Comparison of ENCODE assay signal across 19 cellular contexts in the genomic region with DNA sequence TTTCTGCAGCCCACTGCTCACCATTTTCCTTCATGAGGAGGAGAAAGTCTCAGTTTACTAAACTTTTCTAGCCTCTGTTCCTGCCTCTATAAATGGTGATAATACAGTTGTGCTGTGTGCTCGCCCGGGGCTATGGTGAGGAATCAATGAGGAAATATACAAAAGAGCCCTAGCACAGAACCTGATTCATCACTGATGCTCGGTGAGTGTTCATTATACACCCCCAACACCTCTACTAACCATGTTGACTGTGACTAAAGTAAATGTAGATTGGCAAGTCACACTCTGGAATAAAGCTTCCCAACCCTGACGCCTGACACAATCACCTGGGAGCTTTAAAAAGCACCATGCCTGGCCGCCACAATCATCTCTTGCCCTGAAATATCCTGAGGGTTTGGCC.
DNase-seq lines count a peak whose midpoint lies in the region; ATAC-seq and TF ChIP-seq lines count a peak whose summit lies in the region.
"Had no signal": no experiment of that assay in that cellular context is flagged by ENCODE, and none has a peak within 500 bp of the region (broad histone marks: within the 10 kb centered on the region; RNA-seq: fewer than 3 reads in every experiment).

No MANE protein-coding gene starts in this region.

- intact Hi-C loops in sciatic nerve (cut with DNase I) = no loop called here
- intact Hi-C loops in CD8-positive, alpha-beta T cell (cut with DNase I, micrococcal nuclease) = no loop called here

- no peaks in the 10 kb centered on the region for H3K9me3 Mint-ChIP-seq in CD8-positive, alpha-beta T cell

- H3K27me3 Mint-ChIP-seq in CD8-positive, alpha-beta T cell (ENCODE audit: low read depth) = no peaks in the 10 kb centered on the region

- no peaks in the 10 kb centered on the region for H3K36me3 Mint-ChIP-seq in CD8-positive, alpha-beta T cell

- H3K36me3 ChIP-seq in CD8-positive, alpha-beta T cell (ENCODE audit: insufficient read depth, low read length) = no peaks in the 10 kb centered on the region
- H3K36me3 ChIP-seq: HAP-1 had no signal

- CTCF ChIA-PET in CD8-positive, alpha-beta T cell (lab: Charles Lee) = interaction anchor here (0.6 kb wide), 1 partner anchor 106 kb away, joined by 3 read pairs; no protein-coding TSS in a partner anchor

- H3K27ac Mint-ChIP-seq in CD8-positive, alpha-beta T cell = no peak overlapping the region

- POLR2A ChIA-PET in CD8-positive, alpha-beta T cell (lab: Charles Lee) = no interaction called here

- DNase-seq in HT1080 (ENCODE audit: low read depth) = peak; percentile 15
- peak; percentile 75 for DNase-seq in RPMI7951 (ENCODE audit: low read depth)
- DNase-seq in sciatic nerve (ENCODE audit: low spot score) = no peak
- no peak for DNase-seq in effector CD8-positive, alpha-beta T cell (lab: John Stamatoyannopoulos, UW)
- DNase-seq in CD8-positive, alpha-beta T cell = no peak
- DNase-seq: ACHN, C1 segment of cervical spinal cord, DMS79 treated with DMSO at 0.1 percent for 48 hours, NCI-H1092 treated with DMSO at 0.1 percent for 48 hours, NCI-H146, NCI-H345, NCI-H524 treated with DMSO at 0.1 percent for 48 hours, Right ventricle myocardium superior had no signal

- peak; percentile 83 for ATAC-seq in esophagus mucosa
- ATAC-seq in sciatic nerve = peak; percentile 27
- ATAC-seq in GM21447 (IDR thresholded peaks at IDR 0.05; ENCODE audit: unreplicated experiment) = no peak
- no peak for ATAC-seq in CD8-positive, alpha-beta T cell
- ATAC-seq: Panc1 had no signal

- TF ChIP-seq CTCF in CD8-positive, alpha-beta T cell (IDR thresholded peaks at IDR 0.05) = no peak

- no peak overlapping the region for H3K4me3 ChIP-seq in CD8-positive, alpha-beta T cell (ENCODE audit: low read depth, low read length)
- H3K4me3 ChIP-seq: HAP-1, SK-N-MC had no signal

- no peaks in the 10 kb centered on the region for H3K9me3 ChIP-seq in CD8-positive, alpha-beta T cell (ENCODE audit: low read length)
- H3K9me3 ChIP-seq: HAP-1 had no signal

- no peak overlapping the region for H3K27ac ChIP-seq in CD8-positive, alpha-beta T cell (ENCODE audit: low read depth, low read length)
- H3K27ac ChIP-seq: KMS-11, SK-N-MC had no signal

- no peaks in the 10 kb centered on the region for H3K27me3 ChIP-seq in CD8-positive, alpha-beta T cell (ENCODE audit: insufficient read depth, low read length)

- no peaks in the 10 kb centered on the region for H3K4me1 ChIP-seq in CD8-positive, alpha-beta T cell (ENCODE audit: insufficient read depth, low read length)
- H3K4me1 ChIP-seq: HAP-1 had no signal

- no peaks in the 10 kb centered on the region for H3K4me1 Mint-ChIP-seq in CD8-positive, alpha-beta T cell (ENCODE audit: low read depth)

- no peak overlapping the region for H3K4me3 Mint-ChIP-seq in CD8-positive, alpha-beta T cell

Comparison
In these comparisons a context has a peak if more than half of its experiments do, and no peak if none do; other contexts are left out.
1. DNase-seq: peak in HT1080 (single experiment) and RPMI7951 (single experiment); none in sciatic nerve (single experiment), effector CD8-positive, alpha-beta T cell (single experiment) and CD8-positive, alpha-beta T cell (0 of 7).
2. ATAC-seq: peak in esophagus mucosa (single experiment) and sciatic nerve (single experiment); none in GM21447 (single experiment) and CD8-positive, alpha-beta T cell (single experiment).